Comparison of ENCODE assay signal across 33 cellular contexts in the genomic region with DNA sequence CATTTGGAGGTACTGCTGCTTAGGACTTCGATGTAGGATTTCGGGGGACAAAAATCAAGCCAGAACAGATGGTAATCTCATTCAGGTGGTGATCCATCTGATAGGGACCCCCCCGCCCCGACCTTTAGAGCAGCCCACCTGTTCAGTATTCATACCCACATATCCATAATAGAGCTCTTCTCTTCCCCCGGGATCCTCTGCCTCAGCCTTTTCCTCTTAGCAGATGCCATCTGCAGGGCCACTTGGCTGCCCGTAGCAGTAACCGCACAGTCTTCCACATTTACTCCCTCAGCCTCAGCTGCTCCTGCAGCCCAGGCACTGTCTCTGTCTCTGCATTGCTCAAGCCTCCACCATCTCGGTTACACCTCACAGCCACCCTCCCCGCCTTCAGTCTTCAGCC.
"Had no signal": no experiment of that assay in that cellular context is flagged by ENCODE, and none has a peak within 500 bp of the region (broad histone marks: within the 10 kb centered on the region; RNA-seq: fewer than 3 reads in every experiment).

No MANE protein-coding gene starts in this region.

- H3K9me3 ChIP-seq: adrenal gland, breast epithelium, colonic mucosa, esophagus squamous epithelium had no signal

- H3K4me1 Mint-ChIP-seq: activated CD4-positive, alpha-beta T cell treated with anti-CD3 and anti-CD28 coated beads for 36 hours; activated CD4-positive, alpha-beta T cell treated with anti-CD3 and anti-CD28 coated beads, Interleukin-2, amount 10 ng/mL, durations not matched to agents 24 days and 14 days; activated CD8-positive, alpha-beta memory T cell treated with anti-CD3 and anti-CD28 coated beads, Interleukin-2, amount 10 ng/mL, durations not matched to agents 7 days and 5 days; activated naive CD4-positive, alpha-beta T cell treated with anti-CD3 and anti-CD28 coated beads, Interleukin-2, amount 50 U/mL, for 24 hours; activated naive CD8-positive, alpha-beta T cell treated with anti-CD3 and anti-CD28 coated beads for 36 hours; activated naive CD8-positive, alpha-beta T cell treated with anti-CD3 and anti-CD28 coated beads, Interleukin-2, amount 50 U/mL, for 24 hours had no signal

- ATAC-seq: activated CD4-positive, alpha-beta T cell treated with anti-CD3 and anti-CD28 coated beads for 36 hours; activated CD8-positive, alpha-beta memory T cell treated with anti-CD3 and anti-CD28 coated beads, Interleukin-2, amount 10 ng/mL, durations not matched to agents 7 days and 5 days; activated CD8-positive, alpha-beta T cell treated with anti-CD3 and anti-CD28 coated beads, Interleukin-2, amount 10 ng/mL, durations not matched to agents 7 days and 5 days; activated naive CD8-positive, alpha-beta T cell treated with anti-CD3 and anti-CD28 coated beads, Interleukin-2, amount 50 U/mL, for 24 hours had no signal

- H3K36me3 Mint-ChIP-seq: activated CD8-positive, alpha-beta memory T cell treated with anti-CD3 and anti-CD28 coated beads, Interleukin-2, amount 10 ng/mL, durations not matched to agents 7 days and 5 days; activated naive CD4-positive, alpha-beta T cell treated with anti-CD3 and anti-CD28 coated beads, Interleukin-2, amount 50 U/mL, for 24 hours; activated naive CD8-positive, alpha-beta T cell treated with anti-CD3 and anti-CD28 coated beads for 36 hours had no signal

- H3K27me3 Mint-ChIP-seq: activated CD4-positive, alpha-beta memory T cell treated with anti-CD3 and anti-CD28 coated beads for 36 hours; activated CD4-positive, alpha-beta T cell treated with anti-CD3 and anti-CD28 coated beads for 36 hours; activated CD8-positive, alpha-beta memory T cell treated with anti-CD3 and anti-CD28 coated beads, Interleukin-2, amount 10 ng/mL, durations not matched to agents 7 days and 5 days; activated naive CD8-positive, alpha-beta T cell treated with anti-CD3 and anti-CD28 coated beads for 36 hours; brain had no signal

- DNase-seq: activated CD4-positive, alpha-beta memory T cell treated with anti-CD3 and anti-CD28 coated beads for 36 hours; activated CD4-positive, alpha-beta T cell treated with anti-CD3 and anti-CD28 coated beads for 36 hours; activated CD4-positive, alpha-beta T cell treated with anti-CD3 and anti-CD28 coated beads, Interleukin-2, amount 10 ng/mL, durations not matched to agents 24 days and 14 days; activated CD4-positive, CD25-positive, alpha-beta regulatory T cell; activated CD4-positive, CD25-positive, alpha-beta regulatory T cell treated with anti-CD3 and anti-CD28 coated beads, Interleukin-2, amount 50 U/mL, for 72 hours; activated CD8-positive, alpha-beta memory T cell treated with anti-CD3 and anti-CD28 coated beads, Interleukin-2, amount 10 ng/mL, durations not matched to agents 7 days and 5 days; activated CD8-positive, alpha-beta memory T cell treated with anti-CD3 and anti-CD28 coated beads, Interleukin-2, amount 50 U/mL, for 4 hours; activated CD8-positive, alpha-beta T cell treated with anti-CD3 and anti-CD28 coated beads, Interleukin-2, amount 10 ng/mL, durations not matched to agents 7 days and 5 days; activated effector memory CD4-positive, alpha-beta T cell treated with anti-CD3 and anti-CD28 coated beads, Interleukin-2, amount 50 U/mL, for 16 hours; activated naive CD4-positive, alpha-beta T cell treated with anti-CD3 and anti-CD28 coated beads for 36 hours; activated naive CD8-positive, alpha-beta T cell treated with anti-CD3 and anti-CD28 coated beads for 36 hours; activated naive CD8-positive, alpha-beta T cell treated with anti-CD3 and anti-CD28 coated beads, Interleukin-2, amount 50 U/mL, for 24 hours; activated T-cell treated with anti-CD3 and anti-CD28 coated beads, Interleukin-2, amount 50 U/mL, for 1 hour; activated T-cell treated with anti-CD3 and anti-CD28 coated beads, Interleukin-2, amount 50 U/mL, for 48 hours; adrenal gland; amygdala; aorta; central memory CD4-positive, alpha-beta T cell; cerebellar nuclear complex; colonic mucosa; effector CD8-positive, alpha-beta T cell; esophagus squamous epithelium; foreskin melanocyte; head of caudate nucleus; T-helper 9 cell had no signal

- H3K4me3 Mint-ChIP-seq: activated CD4-positive, alpha-beta memory T cell treated with anti-CD3 and anti-CD28 coated beads for 36 hours; activated CD4-positive, alpha-beta T cell treated with anti-CD3 and anti-CD28 coated beads for 36 hours; activated CD4-positive, alpha-beta T cell treated with anti-CD3 and anti-CD28 coated beads, Interleukin-2, amount 10 ng/mL, durations not matched to agents 24 days and 14 days; activated CD8-positive, alpha-beta memory T cell treated with anti-CD3 and anti-CD28 coated beads, Interleukin-2, amount 10 ng/mL, durations not matched to agents 7 days and 5 days; activated CD8-positive, alpha-beta T cell treated with anti-CD3 and anti-CD28 coated beads, Interleukin-2, amount 10 ng/mL, durations not matched to agents 7 days and 5 days; activated naive CD4-positive, alpha-beta T cell treated with anti-CD3 and anti-CD28 coated beads for 36 hours; activated naive CD4-positive, alpha-beta T cell treated with anti-CD3 and anti-CD28 coated beads, Interleukin-2, amount 50 U/mL, for 24 hours; activated naive CD8-positive, alpha-beta T cell treated with anti-CD3 and anti-CD28 coated beads for 36 hours; activated naive CD8-positive, alpha-beta T cell treated with anti-CD3 and anti-CD28 coated beads, Interleukin-2, amount 50 U/mL, for 24 hours; activated T-helper 1 cell treated with anti-CD3 and anti-CD28 coated beads, Interleukin-12 subunit alpha, Interleukin-12 subunit beta, Interleukin-2, Interleukin-4 antibody, amounts not matched to agents 30 ng/mL and 10 ng/mL and 1 ng/mL, durations not matched to agents 14 hours and 24 hours and 36 hours; brain; T-helper 1 cell treated with Interleukin-12 subunit alpha and Interleukin-12 subunit beta and Interleukin-4 antibody, amounts not matched to agents 30 μg/mL and 1 μg/mL, for 36 hours had no signal

- H3K27ac Mint-ChIP-seq: activated CD4-positive, alpha-beta memory T cell treated with anti-CD3 and anti-CD28 coated beads for 36 hours; activated CD4-positive, alpha-beta T cell treated with anti-CD3 and anti-CD28 coated beads for 36 hours; activated CD4-positive, alpha-beta T cell treated with anti-CD3 and anti-CD28 coated beads, Interleukin-2, amount 10 ng/mL, durations not matched to agents 24 days and 14 days; activated CD8-positive, alpha-beta memory T cell treated with anti-CD3 and anti-CD28 coated beads, Interleukin-2, amount 10 ng/mL, durations not matched to agents 7 days and 5 days; activated CD8-positive, alpha-beta T cell treated with anti-CD3 and anti-CD28 coated beads, Interleukin-2, amount 10 ng/mL, durations not matched to agents 7 days and 5 days; activated naive CD4-positive, alpha-beta T cell treated with anti-CD3 and anti-CD28 coated beads for 36 hours; activated naive CD4-positive, alpha-beta T cell treated with anti-CD3 and anti-CD28 coated beads, Interleukin-2, amount 50 U/mL, for 24 hours; activated naive CD8-positive, alpha-beta T cell treated with anti-CD3 and anti-CD28 coated beads for 36 hours; activated naive CD8-positive, alpha-beta T cell treated with anti-CD3 and anti-CD28 coated beads, Interleukin-2, amount 50 U/mL, for 24 hours; activated T-helper 1 cell treated with anti-CD3 and anti-CD28 coated beads, Interleukin-12 subunit alpha, Interleukin-12 subunit beta, Interleukin-2, Interleukin-4 antibody, amounts not matched to agents 30 ng/mL and 10 ng/mL and 1 ng/mL, durations not matched to agents 14 hours and 24 hours and 36 hours; activated T-helper 2 cell treated with anti-CD3 and anti-CD28 coated beads, Interferon-gamma antibody, Interleukin-2, Interleukin-4, amounts not matched to agents 10 μg/mL and 5 μg/mL and 100 μg/mL, durations not matched to agents 14 hours and 24 hours and 36 hours; T-helper 1 cell treated with Interleukin-12 subunit alpha and Interleukin-12 subunit beta and Interleukin-4 antibody, amounts not matched to agents 30 μg/mL and 1 μg/mL, for 36 hours had no signal

- H3K36me3 ChIP-seq: adrenal gland, breast epithelium, cardiac muscle cell, colonic mucosa had no signal

- H3K9me3 Mint-ChIP-seq: activated CD4-positive, alpha-beta memory T cell treated with anti-CD3 and anti-CD28 coated beads for 36 hours; activated CD4-positive, alpha-beta T cell treated with anti-CD3 and anti-CD28 coated beads, Interleukin-2, amount 10 ng/mL, durations not matched to agents 24 days and 14 days; activated naive CD4-positive, alpha-beta T cell treated with anti-CD3 and anti-CD28 coated beads for 36 hours; activated naive CD4-positive, alpha-beta T cell treated with anti-CD3 and anti-CD28 coated beads, Interleukin-2, amount 50 U/mL, for 24 hours; activated naive CD8-positive, alpha-beta T cell treated with anti-CD3 and anti-CD28 coated beads for 36 hours; activated naive CD8-positive, alpha-beta T cell treated with anti-CD3 and anti-CD28 coated beads, Interleukin-2, amount 50 U/mL, for 24 hours; activated T-helper 1 cell treated with anti-CD3 and anti-CD28 coated beads, Interleukin-12 subunit alpha, Interleukin-12 subunit beta, Interleukin-2, Interleukin-4 antibody, amounts not matched to agents 30 ng/mL and 10 ng/mL and 1 ng/mL, durations not matched to agents 14 hours and 24 hours and 36 hours; activated T-helper 2 cell treated with anti-CD3 and anti-CD28 coated beads, Interferon-gamma antibody, Interleukin-2, Interleukin-4, amounts not matched to agents 10 μg/mL and 5 μg/mL and 100 μg/mL, durations not matched to agents 14 hours and 24 hours and 36 hours; brain; T-helper 1 cell treated with Interleukin-12 subunit alpha and Interleukin-12 subunit beta and Interleukin-4 antibody, amounts not matched to agents 30 μg/mL and 1 μg/mL, for 36 hours had no signal

- H3K27me3 ChIP-seq: adrenal gland, breast epithelium, cardiac muscle cell, colonic mucosa, esophagus squamous epithelium had no signal

- H3K4me3 ChIP-seq: adrenal gland, breast epithelium, cardiac muscle cell, colonic mucosa, esophagus squamous epithelium had no signal

- H3K27ac ChIP-seq: adrenal gland, breast epithelium, cardiac muscle cell, colonic mucosa, epithelial cell of prostate, esophagus squamous epithelium had no signal

- H3K4me1 ChIP-seq: adrenal gland, breast epithelium, colonic mucosa, esophagus squamous epithelium had no signal
